In genomic region chr11:60913793-60914619, GRCh38 we compare ENCODE assay signal across 8 cellular contexts. TPM values are rescaled to one million over a fixed set of nuclear protein-coding genes. Genes with fewer than 3 reads are reported as not detected.
A peak's percentile ranks its signal among the peaks of the same experiment; 100 is the strongest.
DNase-seq lines count a peak whose midpoint lies in the region; ATAC-seq and TF ChIP-seq lines count a peak whose summit lies in the region.

TMEM109 (plus strand) TSS chr11:60914158; CDS start chr11:60919694, 5,536 bp downstream.

- peak within 1 kb of the TSS; percentile 31 for H3K27ac ChIP-seq in adipose tissue (ENCODE audit: low read depth, low read length)
- peak within 1 kb of the TSS; percentile 77 to 94 (median 90) for H3K27ac ChIP-seq in heart right ventricle
- H3K27ac ChIP-seq in transverse colon = peak within 1 kb of the TSS; percentile 93 to 95 (median 94)

- ATAC-seq in HG02798 (IDR thresholded peaks at IDR 0.05; ENCODE audit: poor library complexity, unreplicated experiment) (peak; percentile 56), T-cell (replicated peaks in 1 of 4) (peak; percentile 70 to 79 (median 74)), heart right ventricle (peak; percentile 82 to 89 (median 87))

- peaks cover 63 to 69% (median 65%) of the 10 kb centered on the region in 3 donors for H3K4me1 Mint-ChIP-seq in T-cell

- no peaks in the 10 kb centered on the region for H3K9me3 Mint-ChIP-seq in T-cell

- peaks cover 0 to 7% (median 0%) of the 10 kb centered on the region in 9 donors for H3K36me3 ChIP-seq in heart right ventricle
- no peaks in the 10 kb centered on the region for H3K36me3 ChIP-seq in transverse colon

- in situ Hi-C loops in transverse colon (cut with MboI; ENCODE audit: low pct_ligation_motif_present in 1 of 4, low pct_unique_long_range_greater_than_20kb in 1 of 4, low sequenced_read_pairs in 3 of 4) = no loop called here

- TF ChIP-seq CTCF in GM12865 (IDR thresholded peaks at IDR 0.05; ENCODE audit: insufficient read depth, low read depth, low read length, missing control alignments) = no peak
- TF ChIP-seq CTCF in heart right ventricle (IDR thresholded peaks at IDR 0.05) = no peak
- TF ChIP-seq CTCF in transverse colon (IDR thresholded peaks at IDR 0.05) = peak in 2 of 5 experiments; percentile 24 to 40

- no peaks in the 10 kb centered on the region for H3K9me3 ChIP-seq in heart right ventricle
- H3K9me3 ChIP-seq in transverse colon = no peaks in the 10 kb centered on the region

- H3K4me1 ChIP-seq in heart right ventricle (peaks cover 11 to 85% (median 65%) of the 10 kb centered on the region in 9 donors), transverse colon (peaks cover 0 to 33% (median 21%) of the 10 kb centered on the region in 4 donors)

- H3K4me3 Mint-ChIP-seq in T-cell = peak within 1 kb of the TSS; percentile 97 to 98 (median 98)

- H3K36me3 Mint-ChIP-seq in T-cell = peaks cover 4% of the 10 kb centered on the region

- CTCF ChIA-PET in T-cell (lab: Charles Lee) = interaction anchor here in 1 of 2 donors (0.5 to 2.6 kb wide), 16 partner anchors 9 to 422 kb away, joined by 3 to 16 read pairs (median 4); partner anchors contain the start of gene TMEM132A

- TF ChIP-seq POLR2A in transverse colon (IDR thresholded peaks at IDR 0.05) = peak; percentile 51

- H3K27me3 Mint-ChIP-seq in T-cell = no peaks in the 10 kb centered on the region

- whole genome bisulfite sequencing in adipose tissue, 3 donors = 0% methylated on average over 61 to 69 of the region's 69 CpGs
- 0% methylated on average over 58 to 69 of the region's 69 CpGs for WGBS in heart right ventricle, 2 donors
- 1% methylated on average over 14 to 41 of the region's 69 CpGs for WGBS in transverse colon (ENCODE audit: low coverage in 1 of 2), 2 donors

- no peak for TF ChIP-seq EP300 in transverse colon (IDR thresholded peaks at IDR 0.05; ENCODE audit: low read depth)

- POLR2A ChIA-PET in T-cell (lab: Charles Lee) = interaction anchor here (0.7 to 1.1 kb wide), 3 partner anchors 72 to 1298 kb away, joined by 3 to 9 read pairs (median 3); no protein-coding TSS in a partner anchor

- DNase-seq in GM12865 (ENCODE audit: low read depth) (peak; percentile 94), NCI-H146 (lab: John Stamatoyannopoulos, UW) (peak; percentile 93), T-cell (peak; percentile 77 to 90 (median 85)), heart right ventricle (peak; percentile 89 to 90), pons (ENCODE audit: low spot score) (peak; percentile 97), transverse colon (peak; percentile 90)

- H3K27me3 ChIP-seq in heart right ventricle (no peaks in the 10 kb centered on the region), transverse colon (no peaks in the 10 kb centered on the region)

- H3K4me3 ChIP-seq in GM12865 (ENCODE audit: low read depth, low read length) (peak within 1 kb of the TSS; percentile 91), heart right ventricle (peak within 1 kb of the TSS; percentile 63 to 93 (median 84)), transverse colon (peak within 1 kb of the TSS; percentile 59 to 82 (median 70))

- peak within 1 kb of the TSS; percentile 98 for H3K27ac Mint-ChIP-seq in T-cell

- intact Hi-C loops in heart right ventricle (cut with DNase I) = loop anchor here in 3 of 10 donors (10.0 kb wide), 2 partner anchors 211 to 221 kb away; no protein-coding TSS in a partner anchor
- intact Hi-C loops in transverse colon (cut with DNase I; ENCODE audit: low total_unique reads) = no loop called here

RNA-seq across cellular contexts. Expression of gene TMEM109, which starts in this region (rescaled TPM):
- total RNA-seq in T-cell (10 to 100 TPM; 55.6 to 82.1 (median 71.8) TPM), heart right ventricle (100 to 1,000 TPM in 2 of 10 donors, 10 to 100 TPM in 8; 78.6 to 115 (median 92.7) TPM), transverse colon (10 to 100 TPM; 35.2 to 47.2 (median 45.1) TPM)
- polyA plus RNA-seq in adipose tissue (100 to 1,000 TPM in 1 of 3 donors, 10 to 100 TPM in 2; 58.2 to 107 (median 83.5) TPM), heart right ventricle (100 to 1,000 TPM in 1 of 2 donors, 10 to 100 TPM in 1; 53.3 to 121 TPM)

Comparison
In these comparisons a context has a peak if more than half of its experiments do, and no peak if none do; other contexts are left out.
1. Peak in every context shown above with its lines: DNase-seq, ATAC-seq, H3K4me3 ChIP-seq and H3K27ac ChIP-seq.
2. H3K27ac ChIP-seq: peak in every context shown above with its lines; median percentile 94 in transverse colon; 90 in heart right ventricle; 31 in adipose tissue.